In the genomic region with DNA sequence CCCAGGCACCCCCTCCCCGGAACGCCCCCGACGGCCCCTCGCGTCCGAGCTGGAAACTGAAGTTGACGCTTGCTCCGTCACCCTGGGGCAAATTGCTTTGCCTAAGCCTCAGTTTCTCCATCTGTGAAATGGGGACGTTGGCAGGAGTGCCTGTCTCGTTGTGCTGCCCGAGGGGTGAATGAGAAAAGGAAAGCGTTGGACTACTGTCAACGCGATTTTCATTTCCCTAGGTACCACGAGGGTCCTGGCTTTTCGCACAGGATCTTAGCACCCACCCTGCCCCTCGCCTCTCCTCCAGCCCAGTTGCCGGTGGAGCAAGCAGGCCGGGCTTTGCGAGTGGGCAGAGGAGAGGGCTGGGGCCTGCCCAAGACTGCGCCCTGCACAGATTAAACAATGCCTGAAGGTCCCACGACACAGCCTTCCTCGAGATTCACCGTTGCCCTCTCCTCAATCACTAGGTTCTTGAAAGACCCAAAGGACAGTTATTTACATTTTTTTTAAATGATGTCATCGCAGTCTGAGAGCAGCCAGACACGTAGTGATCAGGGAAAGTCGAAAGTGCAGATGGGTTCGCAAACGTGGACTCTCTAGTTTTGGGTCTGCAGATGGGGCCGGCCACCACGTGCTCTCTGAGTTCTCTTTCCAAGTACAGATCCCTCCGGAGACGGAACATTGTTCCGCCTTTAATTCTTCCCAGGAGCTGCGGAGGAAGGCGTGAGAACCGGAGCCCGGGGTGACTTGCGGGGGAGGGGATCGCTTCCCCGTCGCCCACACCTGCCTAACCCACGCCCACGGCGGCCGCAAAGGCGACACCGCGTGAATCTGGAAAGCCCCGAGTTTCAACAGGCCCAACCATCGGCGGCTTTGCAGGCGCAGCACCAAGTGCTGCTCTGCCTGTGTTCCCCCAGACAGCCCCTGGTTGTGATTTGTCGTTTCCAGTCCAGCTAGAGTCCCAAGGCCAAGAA, we compare ENCODE assay signal across 8 cellular contexts. TPM values are rescaled to one million over a fixed set of nuclear protein-coding genes. Genes with fewer than 3 reads are reported as not detected.
A peak's percentile ranks its signal among the peaks of the same experiment; 100 is the strongest.
DNase-seq lines count a peak whose midpoint lies in the region; ATAC-seq and TF ChIP-seq lines count a peak whose summit lies in the region.

No MANE protein-coding gene starts in this region.

- ATAC-seq in GM19328 (IDR thresholded peaks at IDR 0.05; ENCODE audit: unreplicated experiment) (peak; percentile 55), HG03460 (IDR thresholded peaks at IDR 0.05; ENCODE audit: unreplicated experiment) (peak; percentile 51)
- ATAC-seq in effector memory CD8-positive, alpha-beta T cell (replicated peaks) = peak; percentile 79

- TF ChIP-seq CTCF in AG04449 (IDR thresholded peaks at IDR 0.05; ENCODE audit: insufficient read depth, low read length, missing control alignments) (no peak), mesothelial cell of epicardium (IDR thresholded peaks at IDR 0.05; ENCODE audit: unreplicated experiment) (no peak)

- no peaks in the 10 kb centered on the region for H3K27me3 Mint-ChIP-seq in effector memory CD8-positive, alpha-beta T cell
- H3K27me3 Mint-ChIP-seq in mesothelial cell of epicardium (ENCODE audit: low read depth) = no peaks in the 10 kb centered on the region

- DNase-seq in AG04449 (ENCODE audit: low read depth, low spot score) = peak; percentile 65
- DNase-seq in activated CD4-positive, alpha-beta T cell treated with anti-CD3 and anti-CD28 coated beads, Interleukin-2, amount 50 U/mL, for 48 hours = peak; percentile 78 to 85
- DNase-seq in effector memory CD8-positive, alpha-beta T cell = peak; percentile 94 to 97 (median 96)
- peak; percentile 41 to 65 for DNase-seq in mesothelial cell of epicardium (ENCODE audit: low spot score in 2 of 2, unreplicated experiment in 2 of 2)
- DNase-seq in stimulated activated CD8-positive, alpha-beta memory T cell treated with anti-CD3 and anti-CD28 coated beads, Interleukin-4, amount 100 ng/mL, for 4 hours (ENCODE audit: low read depth in 2 of 2, low spot score in 1 of 2) = peak; percentile 85 to 89
- no peak for DNase-seq in cortex of kidney (lab: John Stamatoyannopoulos, UW)

- H3K27ac Mint-ChIP-seq in effector memory CD8-positive, alpha-beta T cell = no peak overlapping the region
- H3K27ac Mint-ChIP-seq in mesothelial cell of epicardium = peak overlapping the region; percentile 96

- CTCF ChIA-PET in AG04449 (lab: Yijun Ruan, JAX) = interaction anchor here (1.0 to 1.9 kb wide), 2 partner anchors 15 to 94 kb away, joined by 3 to 5 read pairs; no protein-coding TSS in a partner anchor

- POLR2A ChIA-PET in AG04449 (lab: Yijun Ruan, JAX) = interaction anchor here (0.8 to 1.4 kb wide), 2 partner anchors 15 to 31 kb away, joined by 3 read pairs; no protein-coding TSS in a partner anchor

- peaks cover 0 to 7% of the 10 kb centered on the region in 2 donors for H3K9me3 Mint-ChIP-seq in effector memory CD8-positive, alpha-beta T cell
- H3K9me3 Mint-ChIP-seq in mesothelial cell of epicardium = peaks cover 5% of the 10 kb centered on the region

- peaks cover 53 to 65% of the 10 kb centered on the region in 2 donors for H3K4me1 Mint-ChIP-seq in effector memory CD8-positive, alpha-beta T cell (ENCODE audit: low read depth in 2 of 2)
- peaks cover 37% of the 10 kb centered on the region for H3K4me1 Mint-ChIP-seq in mesothelial cell of epicardium

- peaks cover 57% of the 10 kb centered on the region for H3K36me3 Mint-ChIP-seq in effector memory CD8-positive, alpha-beta T cell (ENCODE audit: insufficient read depth)
- H3K36me3 Mint-ChIP-seq in mesothelial cell of epicardium = no peaks in the 10 kb centered on the region

- peak overlapping the region; percentile 82 to 94 for H3K4me3 Mint-ChIP-seq in effector memory CD8-positive, alpha-beta T cell
- H3K4me3 Mint-ChIP-seq in mesothelial cell of epicardium = peak overlapping the region; percentile 54

- H3K4me3 ChIP-seq in AG04449 (ENCODE audit: low read depth, low read length) = peak overlapping the region; percentile 27

RNA-seq across cellular contexts. Expression of a gene that starts 54.1 kb away (rescaled TPM):
- 112 to 131 TPM (median 123 TPM) in 3 replicates for total RNA-seq in mesothelial cell of epicardium
